9 cellular contexts compared by ENCODE assay signal in genomic region chr21:14862794-14863720, GRCh38.
DNase-seq lines count a peak whose midpoint lies in the region; ATAC-seq, FAIRE-seq and TF ChIP-seq lines count a peak whose summit lies in the region.
"Had no signal": no experiment of that assay in that cellular context is flagged by ENCODE, and none has a peak within 500 bp of the region (broad histone marks: within the 10 kb centered on the region; RNA-seq: fewer than 3 reads in every experiment).

No MANE protein-coding gene starts in this region.

- no peak overlapping the region for H3K4me3 ChIP-seq in sigmoid colon

- peaks cover 0 to 31% (median 12%) of the 10 kb centered on the region in 4 donors for H3K4me1 ChIP-seq in sigmoid colon

- no peak for FAIRE-seq in HTR-8/SVneo (lab: Jason Lieb, UNC)

- TF ChIP-seq POLR2A in sigmoid colon (IDR thresholded peaks at IDR 0.05), result no peak

- no peak overlapping the region for H3K27ac ChIP-seq in sigmoid colon

- H3K36me3 ChIP-seq in sigmoid colon, result no peaks in the 10 kb centered on the region

- no peaks in the 10 kb centered on the region for H3K27me3 ChIP-seq in sigmoid colon

- ATAC-seq in HG03342 (IDR thresholded peaks at IDR 0.05; ENCODE audit: unreplicated experiment), result no peak
- ATAC-seq: activated T-cell treated with anti-CD3 and anti-CD28 coated beads, Interleukin-2, amount 50 U/mL, for 72 hours had no signal

- DNase-seq in NCI-H2171 treated with DMSO at 0.1 percent for 48 hours (lab: John Stamatoyannopoulos, UW) (peak; percentile 19), NCI-H2171 (lab: John Stamatoyannopoulos, UW) (no peak), NCI-H69 (lab: John Stamatoyannopoulos, UW) (peak; percentile 48), dermis microvascular lymphatic vessel endothelial cell (ENCODE audit: low read depth in 2 of 2) (peak; percentile 15 to 35), sigmoid colon (no peak), HTR-8/SVneo (ENCODE audit: insufficient read length, low spot score) (no peak), SIG-M5 (lab: John Stamatoyannopoulos, UW) (no peak)

- WGBS in sigmoid colon, 2 donors, result 44 to 56% methylated on average over 5 of the region's 5 CpGs

- no peak for TF ChIP-seq EP300 in sigmoid colon (IDR thresholded peaks at IDR 0.05)

- intact Hi-C loops in sigmoid colon (cut with DNase I), result loop anchor here (2.0 to 10.0 kb wide), 2 partner anchors 202 to 732 kb away; partner anchors contain the start of gene NRIP1

- H3K9me3 ChIP-seq in sigmoid colon, result no peaks in the 10 kb centered on the region

- TF ChIP-seq CTCF in sigmoid colon (IDR thresholded peaks at IDR 0.05), result peak in 3 of 4 experiments; percentile 4 to 56 (median 6)

Comparison
In these comparisons a context has a peak if more than half of its experiments do, and no peak if none do; other contexts are left out.
1. DNase-seq: peak in NCI-H2171 treated with DMSO at 0.1 percent for 48 hours (single experiment), NCI-H69 (single experiment) and dermis microvascular lymphatic vessel endothelial cell (2 of 2); none in NCI-H2171 (single experiment), sigmoid colon (single experiment), HTR-8/SVneo (single experiment) and SIG-M5 (single experiment).